In genomic region chr6:149157126-149157525, GRCh38 we compare ENCODE assay signal across 27 cellular contexts.
"Had no signal": no experiment of that assay in that cellular context is flagged by ENCODE, and none has a peak within 500 bp of the region (broad histone marks: within the 10 kb centered on the region; RNA-seq: fewer than 3 reads in every experiment).

No MANE protein-coding gene starts in this region.

- H3K36me3 ChIP-seq: adrenal gland, colonic mucosa, gastroesophageal sphincter had no signal

- H3K27me3 ChIP-seq: adrenal gland, body of pancreas, colonic mucosa, gastroesophageal sphincter had no signal

- H3K4me3 ChIP-seq: adrenal gland, body of pancreas, colonic mucosa, gastroesophageal sphincter had no signal

- DNase-seq: activated CD4-positive, alpha-beta T cell treated with anti-CD3 and anti-CD28 coated beads for 36 hours; activated CD4-positive, alpha-beta T cell treated with anti-CD3 and anti-CD28 coated beads, Interleukin-2, amount 50 U/mL, for 1 hour; activated CD4-positive, alpha-beta T cell treated with anti-CD3 and anti-CD28 coated beads, Interleukin-2, amount 50 U/mL, for 48 hours; activated CD4-positive, CD25-positive, alpha-beta regulatory T cell; activated CD4-positive, CD25-positive, alpha-beta regulatory T cell treated with anti-CD3 and anti-CD28 coated beads, Interleukin-2, amount 50 U/mL, for 72 hours; activated CD8-positive, alpha-beta memory T cell treated with anti-CD3 and anti-CD28 coated beads for 24 hours; activated CD8-positive, alpha-beta T cell treated with anti-CD3 and anti-CD28 coated beads for 36 hours; activated effector memory CD4-positive, alpha-beta T cell treated with Interleukin-2 at 50 U/mL for 16 hours; activated gamma-delta T cell treated with Interleukin-2 at 50 U/mL for 16 hours; activated naive CD4-positive, alpha-beta T cell treated with anti-CD3 and anti-CD28 coated beads, Interleukin-2, amount 50 U/mL, for 16 hours; activated naive CD4-positive, alpha-beta T cell treated with Interleukin-2 at 50 U/mL for 16 hours; activated T-cell treated with anti-CD3 and anti-CD28 coated beads, Interleukin-2, amount 50 U/mL, for 4 hours; adrenal gland; amygdala; aorta; body of pancreas; central memory CD4-positive, alpha-beta T cell; cerebellar nuclear complex; colonic mucosa; effector CD8-positive, alpha-beta T cell; foreskin melanocyte; head of caudate nucleus; T-helper 2 cell had no signal

- H3K27ac ChIP-seq: adrenal gland, body of pancreas, colonic mucosa, epithelial cell of prostate, gastroesophageal sphincter had no signal

- H3K27me3 Mint-ChIP-seq: activated CD4-positive, alpha-beta T cell treated with anti-CD3 and anti-CD28 coated beads for 36 hours; activated CD8-positive, alpha-beta T cell treated with anti-CD3 and anti-CD28 coated beads for 36 hours; activated naive CD8-positive, alpha-beta T cell; activated T-helper 17 cell treated with anti-CD3 and anti-CD28 coated beads, Interleukin-2, amount 50 U/mL, for 72 hours had no signal

- H3K4me1 ChIP-seq: adrenal gland, body of pancreas, colonic mucosa, gastroesophageal sphincter had no signal

- ATAC-seq: activated CD4-positive, alpha-beta T cell treated with anti-CD3 and anti-CD28 coated beads for 36 hours; activated CD8-positive, alpha-beta T cell treated with anti-CD3 and anti-CD28 coated beads for 36 hours; activated T-cell treated with anti-CD3 and anti-CD28 coated beads, Interleukin-2, amount 50 U/mL, for 4 hours; activated T-helper 17 cell treated with anti-CD3 and anti-CD28 coated beads, Interleukin-2, amount 50 U/mL, for 72 hours; body of pancreas; gastroesophageal sphincter had no signal

- H3K27ac Mint-ChIP-seq: activated CD4-positive, alpha-beta T cell treated with anti-CD3 and anti-CD28 coated beads for 36 hours; activated CD8-positive, alpha-beta T cell treated with anti-CD3 and anti-CD28 coated beads for 36 hours; activated naive CD8-positive, alpha-beta T cell; activated T-helper 17 cell treated with anti-CD3 and anti-CD28 coated beads, Interleukin-2, amount 50 U/mL, for 72 hours had no signal

- H3K4me3 Mint-ChIP-seq: activated CD4-positive, alpha-beta T cell treated with anti-CD3 and anti-CD28 coated beads for 36 hours; activated CD8-positive, alpha-beta T cell treated with anti-CD3 and anti-CD28 coated beads for 36 hours; activated naive CD8-positive, alpha-beta T cell; activated T-cell treated with anti-CD3 and anti-CD28 coated beads, Interleukin-2, amount 50 U/mL, for 4 hours; activated T-helper 17 cell treated with anti-CD3 and anti-CD28 coated beads, Interleukin-2, amount 50 U/mL, for 72 hours had no signal

- H3K9me3 ChIP-seq: adrenal gland, body of pancreas, colonic mucosa had no signal
